In genomic region chr4:10050171-10051120, GRCh38 we compare ENCODE assay signal across 30 cellular contexts. TPM values are rescaled to one million over a fixed set of nuclear protein-coding genes. Genes with fewer than 3 reads are reported as not detected.
DNase-seq lines count a peak whose midpoint lies in the region; ATAC-seq and TF ChIP-seq lines count a peak whose summit lies in the region.
"Had no signal": no experiment of that assay in that cellular context is flagged by ENCODE, and none has a peak within 500 bp of the region (broad histone marks: within the 10 kb centered on the region; RNA-seq: fewer than 3 reads in every experiment).

No MANE protein-coding gene starts in this region.

- no peaks in the 10 kb centered on the region for H3K36me3 ChIP-seq in mammary epithelial cell (ENCODE audit: insufficient read depth, low read length)
- H3K36me3 ChIP-seq in mesendoderm (ENCODE audit: control insufficient read depth, insufficient read depth, low read length) = no peaks in the 10 kb centered on the region
- no peaks in the 10 kb centered on the region for H3K36me3 ChIP-seq in vagina
- H3K36me3 ChIP-seq: BLaER1 treated with 17β-estradiol and CSF1 and Interleukin-3, amounts not matched to agents 10 nM and 100 nM; brain microvascular endothelial cell; left lung; stomach; thyroid gland had no signal

- H3K27ac ChIP-seq in mammary epithelial cell (ENCODE audit: insufficient read depth, low read depth, low read length) (no peak overlapping the region), mesendoderm (ENCODE audit: low read depth, low read length) (no peak overlapping the region), vagina (no peak overlapping the region)
- H3K27ac ChIP-seq: 22Rv1; BLaER1 treated with 17β-estradiol and CSF1 and Interleukin-3, amounts not matched to agents 10 nM and 100 nM; brain microvascular endothelial cell; left lung; stomach; thyroid gland had no signal

- no peak overlapping the region for H3K23ac ChIP-seq in mesendoderm (ENCODE audit: low read length)

- dilution Hi-C loops in mammary epithelial cell (cut with HindIII; ENCODE audit: low sequenced_read_pairs) = no loop called here

- no peaks in the 10 kb centered on the region for H3K79me1 ChIP-seq in mesendoderm (ENCODE audit: low read length)

- DNase-seq in NCI-H748 (lab: John Stamatoyannopoulos, UW; ENCODE audit: unreplicated experiment) (peak; percentile 7), NCI-H748 treated with DMSO at 0.1 percent for 48 hours (lab: John Stamatoyannopoulos, UW) (no peak), mammary epithelial cell (peak; percentile 68), mesendoderm (no peak), vagina (ENCODE audit: extremely low spot score in 2 of 2) (peak; percentile 58 to 69), SKM-1 treated with dmso at 0.1 percent for 144 hours (lab: John Stamatoyannopoulos, UW; ENCODE audit: unreplicated experiment) (no peak), NCI-H526 treated with DMSO at 0.1 percent for 48 hours (lab: John Stamatoyannopoulos, UW) (no peak), sciatic nerve (ENCODE audit: low spot score) (no peak)
- DNase-seq: activated CD4-positive, alpha-beta T cell treated with anti-CD3 and anti-CD28 coated beads for 36 hours; activated CD8-positive, alpha-beta T cell treated with anti-CD3 and anti-CD28 coated beads for 36 hours; amniotic stem cell; brain microvascular endothelial cell; DMS53; glutamatergic neuron; HCEC 1CT; left lung; mesenchymal stem cell; NCI-H1436; NCI-H446 treated with DMSO at 0.1 percent for 48 hours; OCI-M1; posterior cingulate gyrus; right cardiac atrium; stomach; T-helper 2 cell; thyroid gland had no signal

- no peak overlapping the region for H2BK15ac ChIP-seq in mesendoderm (replicated peaks; ENCODE audit: low read depth)

- no peak for ATAC-seq in sciatic nerve
- ATAC-seq: activated CD4-positive, alpha-beta T cell treated with anti-CD3 and anti-CD28 coated beads for 36 hours; activated CD8-positive, alpha-beta T cell treated with anti-CD3 and anti-CD28 coated beads for 36 hours; activated T-helper 17 cell treated with anti-CD3 and anti-CD28 coated beads, Interleukin-2, amount 50 U/mL, for 72 hours; left lung; right cardiac atrium; SK-N-SH treated with all-trans-retinoic acid at 6 μM for 48 hours had no signal

- H3K4me2 ChIP-seq in mammary epithelial cell (ENCODE audit: insufficient read depth, low read depth, low read length) = no peak overlapping the region
- no peak overlapping the region for H3K4me2 ChIP-seq in mesendoderm (ENCODE audit: low read length)
- H3K4me2 ChIP-seq: BLaER1 treated with 17β-estradiol and CSF1 and Interleukin-3, amounts not matched to agents 10 nM and 100 nM had no signal

- H3K18ac ChIP-seq in mesendoderm (ENCODE audit: low read length) = no peak overlapping the region

- TF ChIP-seq POLR2A in vagina (IDR thresholded peaks at IDR 0.05) = no peak

- H2BK120ac ChIP-seq in mesendoderm (ENCODE audit: low read depth, low read length) = no peak overlapping the region

- no peaks in the 10 kb centered on the region for H4K20me1 ChIP-seq in mammary epithelial cell (ENCODE audit: insufficient read depth, low read length)
- H4K20me1 ChIP-seq: BLaER1 treated with 17β-estradiol and CSF1 and Interleukin-3, amounts not matched to agents 10 nM and 100 nM had no signal

- H3K27me3 ChIP-seq in mammary epithelial cell (ENCODE audit: insufficient read depth, low read length) (no peaks in the 10 kb centered on the region), mesendoderm (ENCODE audit: insufficient read depth, low read length, poor library complexity) (no peaks in the 10 kb centered on the region), vagina (no peaks in the 10 kb centered on the region)
- H3K27me3 ChIP-seq: BLaER1 treated with 17β-estradiol and CSF1 and Interleukin-3, amounts not matched to agents 10 nM and 100 nM; brain microvascular endothelial cell; left lung; thyroid gland had no signal

- H3K9me3 ChIP-seq in mammary epithelial cell (replicated peaks; ENCODE audit: insufficient read depth, low read length) (no peaks in the 10 kb centered on the region), vagina (no peaks in the 10 kb centered on the region)
- H3K9me3 ChIP-seq: left lung, stomach, thyroid gland had no signal

- intact Hi-C loops in mammary epithelial cell (cut with micrococcal nuclease) (no loop called here), vagina (cut with DNase I) (no loop called here), sciatic nerve (cut with DNase I) (no loop called here)

- CTCF ChIA-PET in mammary epithelial cell (lab: Charles Lee; ENCODE audit: low non-redundant PET) = no interaction called here

- H3K56ac ChIP-seq in mesendoderm (ENCODE audit: low read length) = peak overlapping the region; percentile 34

- H2AFZ ChIP-seq in mammary epithelial cell (ENCODE audit: low read depth, low read length) = no peak overlapping the region

- H2BK5ac ChIP-seq in mesendoderm (ENCODE audit: low read length) = no peak overlapping the region

- no peak overlapping the region for H2AK5ac ChIP-seq in mesendoderm (ENCODE audit: low read length)

- H4K8ac ChIP-seq in mesendoderm (ENCODE audit: low read depth, low read length) = no peak overlapping the region

- no peak overlapping the region for H3K4ac ChIP-seq in mesendoderm (ENCODE audit: low read depth, low read length)

- WGBS in mammary epithelial cell (ENCODE audit: low coverage, missing lambda C conversion rate) = 75% methylated on average over 11 of the region's 11 CpGs
- no CpG with 5 or more reads among the region's 11 CpGs for WGBS in mesendoderm (ENCODE audit: extremely low coverage, insufficient coverage, low lambda C conversion rate)

- in situ Hi-C loops in mammary epithelial cell (cut with MboI; ENCODE audit: low sequenced_read_pairs in 2 of 2) = no loop called here

- H3K9ac ChIP-seq in mammary epithelial cell (ENCODE audit: insufficient read depth, low read length) (no peak overlapping the region), mesendoderm (ENCODE audit: low read length) (no peak overlapping the region)
- H3K9ac ChIP-seq: BLaER1 treated with 17β-estradiol and CSF1 and Interleukin-3, amounts not matched to agents 10 nM and 100 nM had no signal

- no peak overlapping the region for H4K5ac ChIP-seq in mesendoderm (ENCODE audit: low read length)

- no peak overlapping the region for H3K4me3 ChIP-seq in mammary epithelial cell (replicated peaks in 1 of 3; ENCODE audit: insufficient read depth in 1 of 3, low read depth in 2 of 3, low read length in 3 of 3)
- H3K4me3 ChIP-seq in mesendoderm (ENCODE audit: low read length) = no peak overlapping the region
- H3K4me3 ChIP-seq in vagina = no peak overlapping the region
- H3K4me3 ChIP-seq: BLaER1 treated with 17β-estradiol and CSF1 and Interleukin-3, amounts not matched to agents 10 nM and 100 nM; left lung; stomach; thyroid gland had no signal

- H3K79me2 ChIP-seq in mammary epithelial cell (ENCODE audit: insufficient read depth, low read length) (no peaks in the 10 kb centered on the region), mesendoderm (ENCODE audit: control insufficient read depth, insufficient read depth, low read length) (no peaks in the 10 kb centered on the region)

- TF ChIP-seq CTCF in mammary epithelial cell (conservative IDR thresholded peaks at IDR 0.05 in 1 of 2, IDR thresholded peaks at IDR 0.05 in 1 of 2; ENCODE audit: extremely low read depth in 1 of 2, insufficient read depth in 1 of 2, low read depth in 1 of 2, low read length in 2 of 2) (no peak), vagina (IDR thresholded peaks at IDR 0.05) (no peak)

- no TSS peak for BruUV-seq in mammary epithelial cell (replicated peaks; lab: Mats Ljungman, UMichigan)

- peaks cover 46% of the 10 kb centered on the region for H3K4me1 ChIP-seq in mammary epithelial cell (ENCODE audit: insufficient read depth, low read length)
- H3K4me1 ChIP-seq in mesendoderm (ENCODE audit: control insufficient read depth, low read depth, low read length) = peaks cover 6% of the 10 kb centered on the region
- H3K4me1 ChIP-seq in vagina = no peaks in the 10 kb centered on the region
- H3K4me1 ChIP-seq: stomach had no signal

RNA-seq across cellular contexts. Expression of gene SLC2A9, which starts 29.1 kb away (rescaled TPM):
- total RNA-seq in mammary epithelial cell = 100 to 1,000 TPM in 1 of 2 donors, 10 to 100 TPM in 1; 93.2 to 163 TPM
- polyA plus RNA-seq in mammary epithelial cell = 65.5 TPM
- 83.8 TPM for polyA minus RNA-seq in mammary epithelial cell
- 0.97 TPM for polyA plus RNA-seq in mesendoderm (2013, experiment 1 of 2)
- 0.42 TPM for polyA plus RNA-seq in mesendoderm (2013, experiment 2 of 2)
- total RNA-seq in vagina = 7.9 TPM
- total RNA-seq in sciatic nerve = 7.4 TPM
- total RNA-seq: G401 had no signal

Comparison
In these comparisons a context has a peak if more than half of its experiments do, and no peak if none do; other contexts are left out.
1. DNase-seq: peak in NCI-H748 (single experiment), mammary epithelial cell (single experiment) and vagina (2 of 2); none in NCI-H748 treated with DMSO at 0.1 percent for 48 hours (single experiment), mesendoderm (single experiment), SKM-1 treated with dmso at 0.1 percent for 144 hours (single experiment), NCI-H526 treated with DMSO at 0.1 percent for 48 hours (single experiment) and sciatic nerve (single experiment).
2. RNA of gene SLC2A9, which starts 29.1 kb away (total RNA-seq): 93.2 to 163 TPM in mammary epithelial cell; 7.9 TPM in vagina (single experiment) and 7.4 TPM in sciatic nerve (single experiment); every median in the first group is over 10 times any median in the second.